In genomic region chr22:25900880-25901279, GRCh38 we compare ENCODE assay signal across 13 cellular contexts.
A peak's percentile ranks its signal among the peaks of the same experiment; 100 is the strongest.
DNase-seq lines count a peak whose midpoint lies in the region; ATAC-seq lines count a peak whose summit lies in the region.
"Had no signal": no experiment of that assay in that cellular context is flagged by ENCODE, and none has a peak within 500 bp of the region (broad histone marks: within the 10 kb centered on the region; RNA-seq: fewer than 3 reads in every experiment).

No MANE protein-coding gene starts in this region.

- no peak overlapping the region for H3K4me3 Mint-ChIP-seq in activated naive CD8-positive, alpha-beta T cell treated with anti-CD3 and anti-CD28 coated beads for 36 hours
- H3K4me3 Mint-ChIP-seq: central memory CD8-positive, alpha-beta T cell; memory B cell had no signal

- H3K36me3 ChIP-seq in SJCRH30 (peaks cover 94% of the 10 kb centered on the region), skeletal muscle tissue (ENCODE audit: control insufficient read depth in 3 of 3, insufficient read depth in 3 of 3, low read length in 3 of 3) (peaks cover 49 to 78% (median 50%) of the 10 kb centered on the region in 3 donors)
- H3K36me3 ChIP-seq: neutrophil had no signal

- no peak overlapping the region for H3K9ac ChIP-seq in skeletal muscle tissue (ENCODE audit: low read depth in 1 of 3, low read length in 3 of 3)

- no peak overlapping the region for H3K27ac ChIP-seq in SJCRH30
- H3K27ac ChIP-seq in skeletal muscle tissue (ENCODE audit: low read depth, low read length): peak overlapping the region; percentile 36
- H3K27ac ChIP-seq: neutrophil had no signal

- no peaks in the 10 kb centered on the region for H3K4me1 ChIP-seq in SJCRH30
- no peaks in the 10 kb centered on the region for H3K4me1 ChIP-seq in skeletal muscle tissue (ENCODE audit: control insufficient read depth in 3 of 3, insufficient read depth in 3 of 3, low read length in 3 of 3)

- peak; percentile 13 for DNase-seq in NCI-H82 (lab: John Stamatoyannopoulos, UW)
- no peak for DNase-seq in NCI-H82 treated with DMSO at 0.1 percent for 48 hours (lab: John Stamatoyannopoulos, UW; ENCODE audit: unreplicated experiment)
- peak; percentile 40 to 63 for DNase-seq in SJCRH30
- DNase-seq in iPS-NIHi11 (ENCODE audit: low spot score): peak; percentile 48
- no peak for DNase-seq in activated naive CD8-positive, alpha-beta T cell treated with anti-CD3 and anti-CD28 coated beads for 36 hours
- DNase-seq: activated CD4-positive, alpha-beta T cell treated with anti-CD3 and anti-CD28 coated beads, Interleukin-2, amount 50 U/mL, for 48 hours; stimulated activated naive CD4-positive, alpha-beta T cell treated with Interleukin-2 at 50 U/mL for 16 hours had no signal

- H3K9me3 Mint-ChIP-seq in activated naive CD8-positive, alpha-beta T cell treated with anti-CD3 and anti-CD28 coated beads for 36 hours: no peaks in the 10 kb centered on the region
- H3K9me3 Mint-ChIP-seq: central memory CD8-positive, alpha-beta T cell; memory B cell had no signal

- H3K27ac Mint-ChIP-seq in activated naive CD8-positive, alpha-beta T cell treated with anti-CD3 and anti-CD28 coated beads for 36 hours: no peak overlapping the region
- H3K27ac Mint-ChIP-seq: memory B cell had no signal

- H3K27me3 ChIP-seq in SJCRH30: no peaks in the 10 kb centered on the region
- H3K27me3 ChIP-seq in skeletal muscle tissue (ENCODE audit: control insufficient read depth in 3 of 3, insufficient read depth in 3 of 3, low read length in 3 of 3): peaks cover 0 to 3% (median 0%) of the 10 kb centered on the region in 3 donors

- H3K4me1 Mint-ChIP-seq in activated naive CD8-positive, alpha-beta T cell treated with anti-CD3 and anti-CD28 coated beads for 36 hours: no peaks in the 10 kb centered on the region
- H3K4me1 Mint-ChIP-seq: central memory CD8-positive, alpha-beta T cell; memory B cell had no signal

- H3K9me3 ChIP-seq in SJCRH30 (replicated peaks) (no peaks in the 10 kb centered on the region), skeletal muscle tissue (ENCODE audit: control insufficient read depth in 3 of 3, low read length in 3 of 3) (no peaks in the 10 kb centered on the region)
- H3K9me3 ChIP-seq: neutrophil had no signal

- ATAC-seq in HG02973 (IDR thresholded peaks at IDR 0.05; ENCODE audit: unreplicated experiment) (no peak), GM18517 (IDR thresholded peaks at IDR 0.05; ENCODE audit: unreplicated experiment) (no peak)

- H3K4me3 ChIP-seq in SJCRH30 (no peak overlapping the region), skeletal muscle tissue (ENCODE audit: low read length in 3 of 3) (no peak overlapping the region)

- no peaks in the 10 kb centered on the region for H3K36me3 Mint-ChIP-seq in activated naive CD8-positive, alpha-beta T cell treated with anti-CD3 and anti-CD28 coated beads for 36 hours
- H3K36me3 Mint-ChIP-seq: memory B cell had no signal

- H3K27me3 Mint-ChIP-seq in activated naive CD8-positive, alpha-beta T cell treated with anti-CD3 and anti-CD28 coated beads for 36 hours: peaks cover 30% of the 10 kb centered on the region

Comparison
In these comparisons a context has a peak if more than half of its experiments do, and no peak if none do; other contexts are left out.
1. DNase-seq: peak in NCI-H82 (single experiment), SJCRH30 (2 of 2) and iPS-NIHi11 (single experiment); none in NCI-H82 treated with DMSO at 0.1 percent for 48 hours (single experiment) and activated naive CD8-positive, alpha-beta T cell treated with anti-CD3 and anti-CD28 coated beads for 36 hours (single experiment).